Comparison of ENCODE assay signal across 28 cellular contexts in the genomic region with DNA sequence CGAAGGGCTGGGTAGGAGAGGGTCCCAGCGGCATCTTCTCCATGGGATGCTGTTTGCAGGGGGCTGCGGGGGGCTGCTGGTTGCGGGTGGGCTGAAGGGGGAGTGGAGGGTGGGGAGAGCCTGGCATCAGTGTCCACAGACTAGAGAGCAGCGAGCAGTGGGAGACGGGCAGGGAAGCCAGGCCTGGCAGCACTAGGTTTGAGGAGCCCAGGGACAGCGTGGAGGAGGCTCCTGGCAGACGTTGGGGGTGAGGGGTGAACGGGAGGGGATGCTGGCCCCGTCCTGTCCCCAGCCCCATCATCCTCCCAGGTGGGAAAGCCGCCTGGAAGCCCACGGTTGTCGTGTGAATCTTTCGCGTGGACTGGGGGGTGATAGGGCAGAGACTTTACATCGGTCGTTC. TPM values are rescaled to one million over a fixed set of nuclear protein-coding genes. Genes with fewer than 3 reads are reported as not detected.
"Had no signal": no experiment of that assay in that cellular context is flagged by ENCODE, and none has a peak within 500 bp of the region (broad histone marks: within the 10 kb centered on the region; RNA-seq: fewer than 3 reads in every experiment).

No MANE protein-coding gene starts in this region.

- ATAC-seq: activated CD8-positive, alpha-beta T cell treated with anti-CD3 and anti-CD28 coated beads for 36 hours; esophagus mucosa; foreskin keratinocyte; heart right ventricle; pancreas; psoas muscle; WTC11 had no signal

- H3K27me3 ChIP-seq: adrenal gland, ascending aorta, cardiac muscle cell, foreskin keratinocyte, pancreas, testis, transverse colon had no signal

- H3K9me3 Mint-ChIP-seq: activated CD8-positive, alpha-beta T cell treated with anti-CD3 and anti-CD28 coated beads for 36 hours; activated naive CD4-positive, alpha-beta T cell treated with anti-CD3 and anti-CD28 coated beads for 36 hours; activated naive CD8-positive, alpha-beta T cell treated with anti-CD3 and anti-CD28 coated beads for 36 hours; activated T-cell treated with anti-CD3 and anti-CD28 coated beads, Interleukin-2, amount 50 U/mL, for 72 hours; brain; naive B cell; nephron progenitor cell; WTC11 had no signal

- H3K4me1 Mint-ChIP-seq: activated naive CD8-positive, alpha-beta T cell treated with anti-CD3 and anti-CD28 coated beads for 36 hours; brain; naive B cell had no signal

- H3K27ac ChIP-seq: adrenal gland, ascending aorta, cardiac muscle cell, foreskin keratinocyte, heart right ventricle, left ventricle myocardium inferior, pancreas, psoas muscle, testis, transverse colon had no signal

- H3K4me1 ChIP-seq: adrenal gland, ascending aorta, foreskin keratinocyte, left ventricle myocardium inferior, testis had no signal

- H3K9me3 ChIP-seq: adrenal gland, ascending aorta, heart right ventricle, left ventricle myocardium inferior, pancreas, psoas muscle, testis, transverse colon had no signal

- DNase-seq: activated CD4-positive, alpha-beta T cell treated with anti-CD3 and anti-CD28 coated beads for 1 hour; activated CD4-positive, alpha-beta T cell treated with anti-CD3 and anti-CD28 coated beads, Interleukin-2, amount 50 U/mL, for 1 hour; activated CD8-positive, alpha-beta T cell treated with anti-CD3 and anti-CD28 coated beads for 36 hours; activated naive CD4-positive, alpha-beta T cell treated with anti-CD3 and anti-CD28 coated beads for 36 hours; activated naive CD8-positive, alpha-beta T cell treated with anti-CD3 and anti-CD28 coated beads for 36 hours; activated T-cell treated with anti-CD3 and anti-CD28 coated beads for 4 hours; activated T-cell treated with anti-CD3 and anti-CD28 coated beads, Interleukin-2, amount 50 U/mL, for 72 hours; foreskin keratinocyte; heart right ventricle; left ventricle myocardium inferior; naive B cell; nephron progenitor cell; nucleus accumbens; psoas muscle; stimulated activated CD4-positive, alpha-beta T cell treated with anti-CD3 and anti-CD28 coated beads, Interleukin-15, amount 100 ng/mL, for 24 hours; stimulated activated CD4-positive, alpha-beta T cell treated with anti-CD3 and anti-CD28 coated beads, Interleukin-2, amount 100 ng/mL, for 24 hours; stimulated activated naive CD4-positive, alpha-beta T cell treated with Interleukin-2 at 50 U/mL for 16 hours; testis; transverse colon had no signal

- H3K36me3 Mint-ChIP-seq: activated naive CD8-positive, alpha-beta T cell treated with anti-CD3 and anti-CD28 coated beads for 36 hours; brain; naive B cell; WTC11 had no signal

- H3K27me3 Mint-ChIP-seq: activated CD8-positive, alpha-beta T cell treated with anti-CD3 and anti-CD28 coated beads for 36 hours; activated naive CD8-positive, alpha-beta T cell treated with anti-CD3 and anti-CD28 coated beads for 36 hours had no signal

- H3K27ac Mint-ChIP-seq: activated CD8-positive, alpha-beta T cell treated with anti-CD3 and anti-CD28 coated beads for 36 hours; activated naive CD4-positive, alpha-beta T cell treated with anti-CD3 and anti-CD28 coated beads for 36 hours; activated naive CD8-positive, alpha-beta T cell treated with anti-CD3 and anti-CD28 coated beads for 36 hours; activated T-cell treated with anti-CD3 and anti-CD28 coated beads, Interleukin-2, amount 50 U/mL, for 72 hours; brain; naive B cell; nephron progenitor cell; WTC11 had no signal

- H3K4me3 Mint-ChIP-seq: activated CD8-positive, alpha-beta T cell treated with anti-CD3 and anti-CD28 coated beads for 36 hours; activated naive CD4-positive, alpha-beta T cell treated with anti-CD3 and anti-CD28 coated beads for 36 hours; activated naive CD8-positive, alpha-beta T cell treated with anti-CD3 and anti-CD28 coated beads for 36 hours; activated T-cell treated with anti-CD3 and anti-CD28 coated beads, Interleukin-2, amount 50 U/mL, for 72 hours; brain; naive B cell; nephron progenitor cell; WTC11 had no signal

- H3K4me3 ChIP-seq: adrenal gland, ascending aorta, cardiac muscle cell, heart right ventricle, left ventricle myocardium inferior, pancreas, psoas muscle, smooth muscle cell, testis, transverse colon had no signal

RNA-seq across cellular contexts. Expression of a gene that starts 48.2 kb away (rescaled TPM):
- total RNA-seq: cardiac muscle cell, lung microvascular endothelial cell had no signal
- polyA plus RNA-seq: smooth muscle cell had no signal
